24 cellular contexts compared by ENCODE assay signal in genomic region chr5:5981562-5981961, GRCh38.
"Had no signal": no experiment of that assay in that cellular context is flagged by ENCODE, and none has a peak within 500 bp of the region (broad histone marks: within the 10 kb centered on the region; RNA-seq: fewer than 3 reads in every experiment).

No MANE protein-coding gene starts in this region.

- FAIRE-seq: small intestine had no signal

- H3K79me2 ChIP-seq: parathyroid adenoma had no signal

- H3K27ac ChIP-seq: neural progenitor cell, ovary, parathyroid adenoma, psoas muscle, right lobe of liver, sigmoid colon, stomach, thoracic aorta, thyroid gland, transverse colon, upper lobe of right lung had no signal

- H3K36me3 ChIP-seq: neural progenitor cell, ovary, right lobe of liver, sigmoid colon, stomach, thoracic aorta, thyroid gland, transverse colon, upper lobe of right lung had no signal

- H3K4me1 ChIP-seq: neural progenitor cell, psoas muscle, right lobe of liver, sigmoid colon, stomach, transverse colon, upper lobe of right lung had no signal

- H2AFZ ChIP-seq: neural progenitor cell, parathyroid adenoma had no signal

- H3K27me3 ChIP-seq: neural progenitor cell, ovary, right lobe of liver, sigmoid colon, stomach, thyroid gland, transverse colon, upper lobe of right lung had no signal

- H3K9ac ChIP-seq: neural progenitor cell, parathyroid adenoma had no signal

- H3K9me3 ChIP-seq: ovary, psoas muscle, right lobe of liver, sigmoid colon, stomach, thoracic aorta, thyroid gland, transverse colon, upper lobe of right lung had no signal

- DNase-seq: naive thymus-derived CD4-positive, alpha-beta T cell; natural killer cell; occipital lobe; ovary; posterior cingulate gyrus; psoas muscle; right cardiac atrium; right lobe of liver; sigmoid colon; small intestine; stimulated activated CD4-positive, alpha-beta T cell treated with anti-CD3 and anti-CD28 coated beads, Interleukin-15, amount 100 ng/mL, for 24 hours; stimulated activated CD4-positive, alpha-beta T cell treated with anti-CD3 and anti-CD28 coated beads, Interleukin-2, amount 100 ng/mL, for 24 hours; stimulated activated CD4-positive, alpha-beta T cell treated with anti-CD3 and anti-CD28 coated beads, Interleukin-2, amount 100 ng/mL, for 48 hours; stimulated activated CD4-positive, alpha-beta T cell treated with anti-CD3 and anti-CD28 coated beads, Interleukin-4, amount 100 ng/mL, for 24 hours; stimulated activated naive B cell treated with anti-CD40 and anti-IgM and Interleukin-4, amounts not matched to agents 10 μg/mL and 1 μg/mL and 100 μg/mL, for 72 hours; stimulated activated naive CD4-positive, alpha-beta T cell treated with Interleukin-2 at 50 U/mL for 16 hours; stomach; thyroid gland; transverse colon; upper lobe of right lung had no signal

- H3K4me3 ChIP-seq: neural progenitor cell, ovary, psoas muscle, right lobe of liver, sigmoid colon, stomach, thoracic aorta, thyroid gland, transverse colon, upper lobe of right lung had no signal

- ATAC-seq: naive thymus-derived CD4-positive, alpha-beta T cell; natural killer cell; psoas muscle; right cardiac atrium; right lobe of liver; stimulated activated effector memory CD8-positive, alpha-beta T cell treated with anti-CD3 and anti-CD28 coated beads, Interleukin-12 subunit alpha, Interleukin-12 subunit beta, amount 100 ng/mL, for 72 hours; stimulated activated naive B cell treated with anti-CD40 and anti-IgM and Interleukin-4, amounts not matched to agents 10 μg/mL and 1 μg/mL and 100 μg/mL, for 72 hours; upper lobe of right lung had no signal

- H3K4me2 ChIP-seq: neural progenitor cell had no signal
